ENCODE assay signal across 1 cellular context in genomic region chr5:1638658-1639400, GRCh38.
TF ChIP-seq lines count a peak whose summit lies in the region.

No MANE protein-coding gene starts in this region.

TF ChIP-seq in H1, 55 proteins besides CTCF, POLR2A, EP300 and RAD21 (continued from another document):
- TF ChIP-seq SIX5 (IDR thresholded peaks at IDR 0.05; ENCODE audit: low read depth, low read length) (no peak), POU5F1 (IDR thresholded peaks at IDR 0.05; ENCODE audit: low read depth, low read length) (no peak), CTBP2 (IDR thresholded peaks at IDR 0.05; ENCODE audit: borderline replicate concordance, insufficient read depth, insufficient read length, low read length) (no peak), HDAC6 (IDR thresholded peaks at IDR 0.05; ENCODE audit: low read depth, low read length) (no peak), TBP (IDR thresholded peaks at IDR 0.05; ENCODE audit: low read depth, low read length) (no peak)
